1 cellular context compared by ENCODE assay signal in genomic region chr16:67856927-67857546, GRCh38.
TF ChIP-seq lines count a peak whose summit lies in the region.

No MANE protein-coding gene starts in this region.

TF ChIP-seq in WTC11, 78 proteins besides CTCF, POLR2A, EP300 and RAD21:
- TF ChIP-seq ZMAT4 (CRISPR knock-in tag; IDR thresholded peaks at IDR 0.05) (no peak), TP53 (CRISPR knock-in tag; IDR thresholded peaks at IDR 0.05) (no peak), TEAD1 (CRISPR knock-in tag; IDR thresholded peaks at IDR 0.05) (no peak), AFF4 (CRISPR knock-in tag; IDR thresholded peaks at IDR 0.05; ENCODE audit: borderline replicate concordance) (no peak), IRF1 (CRISPR knock-in tag; IDR thresholded peaks at IDR 0.05) (no peak), NFYB (CRISPR knock-in tag; conservative IDR thresholded peaks at IDR 0.05; ENCODE audit: low read depth) (no peak), IRF2 (CRISPR knock-in tag; IDR thresholded peaks at IDR 0.05; ENCODE audit: borderline replicate concordance, low read depth) (no peak), ESRRA (CRISPR knock-in tag; IDR thresholded peaks at IDR 0.05; ENCODE audit: borderline replicate concordance) (no peak)
TF ChIP-seq in WTC11: peak in this region for 0.
